12 cellular contexts compared by ENCODE assay signal in the genomic region with DNA sequence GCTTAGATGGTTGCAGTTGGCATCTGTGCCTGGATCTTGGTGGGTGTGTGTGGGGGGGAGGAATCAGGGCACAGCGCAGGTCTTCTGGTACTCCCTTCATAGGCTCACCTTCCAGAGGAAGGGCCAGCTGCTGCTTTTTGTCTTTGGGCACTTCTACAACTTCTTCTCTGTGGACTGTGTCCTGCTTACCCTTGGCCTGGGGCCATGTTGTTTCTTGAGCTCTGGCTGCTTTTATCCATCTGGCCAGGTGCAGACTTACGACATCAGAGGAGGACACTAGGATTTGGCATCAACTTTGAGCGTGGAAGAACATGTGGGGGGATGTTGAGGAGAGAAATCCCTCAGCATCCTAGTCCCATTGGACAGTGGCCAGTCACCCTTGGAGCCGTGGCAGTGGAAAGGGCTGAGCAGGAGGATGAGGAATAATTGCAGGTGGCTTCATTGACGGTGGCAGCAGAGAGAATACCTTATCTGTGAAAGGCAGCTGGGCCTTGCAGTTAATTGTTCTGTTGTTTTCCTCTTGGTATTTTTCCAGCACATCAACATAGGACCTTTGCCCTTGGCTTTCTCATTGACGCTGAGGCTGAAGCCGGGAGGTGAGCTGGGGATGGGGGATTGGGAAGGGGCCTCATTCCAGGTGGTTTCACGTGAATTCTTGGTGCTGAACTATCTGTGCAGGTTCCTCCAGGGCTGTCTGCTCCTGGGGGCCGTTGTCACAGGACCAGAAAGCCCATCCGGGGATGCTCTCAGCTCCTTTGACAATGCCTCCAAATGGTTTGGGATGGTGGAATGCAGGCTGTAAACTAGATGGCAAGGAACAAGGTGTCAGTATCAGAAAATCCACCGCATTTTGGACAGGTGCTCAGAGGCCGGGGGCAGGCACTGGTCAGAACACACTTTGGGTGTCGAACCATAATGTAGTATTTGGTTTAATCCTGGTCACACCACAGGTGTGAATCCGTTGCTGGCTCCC.
"Had no signal": no experiment of that assay in that cellular context is flagged by ENCODE, and none has a peak within 500 bp of the region (broad histone marks: within the 10 kb centered on the region; RNA-seq: fewer than 3 reads in every experiment).

No MANE protein-coding gene starts in this region.

- H3K4me3 ChIP-seq: cardiac muscle cell, hepatocyte, neural progenitor cell, pancreas, skin epidermis, thyroid gland, uterus had no signal

- H3K9me3 ChIP-seq: pancreas, thyroid gland, uterus had no signal

- H3K27ac ChIP-seq: cardiac muscle cell, hepatocyte, neural progenitor cell, pancreas, skin epidermis, thyroid gland, uterus had no signal

- H3K4me1 ChIP-seq: pancreas, thyroid gland, uterus had no signal

- H3K27me3 ChIP-seq: neural progenitor cell, thyroid gland, uterus had no signal

- DNase-seq: activated CD8-positive, alpha-beta memory T cell treated with anti-CD3 and anti-CD28 coated beads, Interleukin-2, amount 10 ng/mL, durations not matched to agents 7 days and 5 days; activated gamma-delta T cell treated with Interleukin-2 at 50 U/mL for 16 hours; activated T-cell treated with anti-CD3 and anti-CD28 coated beads, Interleukin-2, amount 50 U/mL, for 48 hours; effector CD8-positive, alpha-beta T cell; kidney; pancreas; thyroid gland; uterus had no signal

- ATAC-seq: activated CD8-positive, alpha-beta memory T cell treated with anti-CD3 and anti-CD28 coated beads, Interleukin-2, amount 10 ng/mL, durations not matched to agents 7 days and 5 days; pancreas had no signal

- H3K36me3 ChIP-seq: cardiac muscle cell, neural progenitor cell, pancreas, thyroid gland, uterus had no signal
